In genomic region chr9:130405657-130406257, GRCh38 we compare ENCODE assay signal across 21 cellular contexts. TPM values are rescaled to one million over a fixed set of nuclear protein-coding genes. Genes with fewer than 3 reads are reported as not detected.
DNase-seq lines count a peak whose midpoint lies in the region; ATAC-seq and TF ChIP-seq lines count a peak whose summit lies in the region.
"Had no signal": no experiment of that assay in that cellular context is flagged by ENCODE, and none has a peak within 500 bp of the region (broad histone marks: within the 10 kb centered on the region; RNA-seq: fewer than 3 reads in every experiment).

No MANE protein-coding gene starts in this region.

- POLR2A ChIA-PET in activated CD4-positive, alpha-beta T cell treated with anti-CD3 and anti-CD28 coated beads, Interleukin-2, amount 10 ng/mL, durations not matched to agents 7 days and 5 days (lab: Charles Lee): no interaction called here

- intact Hi-C loops in natural killer cell (cut with micrococcal nuclease): no loop called here

- H4K8ac ChIP-seq in trophoblast cell (ENCODE audit: low read depth, low read length): no peak overlapping the region

- no peaks in the 10 kb centered on the region for H3F3A ChIP-seq in GM23338 (replicated peaks; ENCODE audit: low read depth)

- no peak for DNase-seq in activated CD4-positive, alpha-beta T cell treated with anti-CD3 and anti-CD28 coated beads, Interleukin-2, amount 10 ng/mL, durations not matched to agents 7 days and 5 days
- DNase-seq in activated CD4-positive, alpha-beta T cell treated with anti-CD3 and anti-CD28 coated beads, Interleukin-2, amount 50 U/mL, for 4 hours: no peak
- DNase-seq in natural killer cell treated with Interleukin-12 subunit alpha and Interleukin-12 subunit beta and Interleukin-15 and Interleukin-18, amount 100 ng/mL, for 72 hours (ENCODE audit: low spot score): no peak
- DNase-seq in natural killer cell (no peak), chondrocyte (ENCODE audit: low spot score) (peak; percentile 67), trophoblast cell (no peak), GM23338 (ENCODE audit: low spot score) (no peak)
- DNase-seq: AML-193; Caco-2; Calu3; CD4-positive, alpha-beta T cell; CD8-positive, alpha-beta T cell; DMS79 treated with DMSO at 0.1 percent for 48 hours; GF-D8 had no signal

- no peak overlapping the region for H3K4ac ChIP-seq in trophoblast cell (ENCODE audit: low read depth, low read length)

- no peak overlapping the region for H4K91ac ChIP-seq in trophoblast cell (ENCODE audit: low read depth, low read length)

- H3K4me2 ChIP-seq in trophoblast cell (ENCODE audit: low read length): no peak overlapping the region
- H3K4me2 ChIP-seq in GM23338: no peak overlapping the region
- H3K4me2 ChIP-seq: A549; BLaER1 treated with 17β-estradiol and CSF1 and Interleukin-3, amounts not matched to agents 10 nM and 100 nM had no signal

- no peaks in the 10 kb centered on the region for H3K9me2 ChIP-seq in GM23338 (ENCODE audit: insufficient read depth)

- no peaks in the 10 kb centered on the region for H3K36me3 Mint-ChIP-seq in activated CD4-positive, alpha-beta T cell treated with anti-CD3 and anti-CD28 coated beads, Interleukin-2, amount 10 ng/mL, durations not matched to agents 7 days and 5 days (ENCODE audit: low read depth)
- no peaks in the 10 kb centered on the region for H3K36me3 Mint-ChIP-seq in natural killer cell treated with Interleukin-12 subunit alpha and Interleukin-12 subunit beta and Interleukin-15 and Interleukin-18, amount 100 ng/mL, for 72 hours
- H3K36me3 Mint-ChIP-seq in natural killer cell (no peaks in the 10 kb centered on the region), chondrocyte (ENCODE audit: low read depth) (no peaks in the 10 kb centered on the region), GM23338 (ENCODE audit: low read depth) (peaks cover 4% of the 10 kb centered on the region; the same call in 2 of the 3 replicates)
- H3K36me3 Mint-ChIP-seq: CD8-positive, alpha-beta T cell had no signal

- H3K4me3 ChIP-seq in trophoblast cell (ENCODE audit: low read depth, low read length): peak overlapping the region; percentile 23
- H3K4me3 ChIP-seq in GM23338: no peak overlapping the region
- H3K4me3 ChIP-seq: A549; BLaER1 treated with 17β-estradiol and CSF1 and Interleukin-3, amounts not matched to agents 10 nM and 100 nM had no signal

- H3K27me3 Mint-ChIP-seq in activated CD4-positive, alpha-beta T cell treated with anti-CD3 and anti-CD28 coated beads, Interleukin-2, amount 10 ng/mL, durations not matched to agents 7 days and 5 days: no peaks in the 10 kb centered on the region
- H3K27me3 Mint-ChIP-seq in natural killer cell treated with Interleukin-12 subunit alpha and Interleukin-12 subunit beta and Interleukin-15 and Interleukin-18, amount 100 ng/mL, for 72 hours: peaks cover 0 to 2% of the 10 kb centered on the region in 2 donors
- no peaks in the 10 kb centered on the region for H3K27me3 Mint-ChIP-seq in natural killer cell (ENCODE audit: low read depth in 2 of 2)
- H3K27me3 Mint-ChIP-seq in chondrocyte (ENCODE audit: low read depth): peaks cover 21% of the 10 kb centered on the region
- peaks cover 3% of the 10 kb centered on the region for H3K27me3 Mint-ChIP-seq in GM23338 (ENCODE audit: insufficient read depth, low read depth, poor library complexity)
- H3K27me3 Mint-ChIP-seq: CD4-positive, alpha-beta T cell had no signal

- no peak overlapping the region for H2AK5ac ChIP-seq in trophoblast cell (ENCODE audit: low read length)

- CTCF ChIA-PET in activated CD4-positive, alpha-beta T cell treated with anti-CD3 and anti-CD28 coated beads, Interleukin-2, amount 10 ng/mL, durations not matched to agents 7 days and 5 days (lab: Charles Lee): no interaction called here

- H3K36me3 ChIP-seq in trophoblast cell (ENCODE audit: control insufficient read depth in 1 of 2, insufficient read depth in 2 of 2, low read length in 2 of 2): no peaks in the 10 kb centered on the region
- no peaks in the 10 kb centered on the region for H3K36me3 ChIP-seq in GM23338 (ENCODE audit: insufficient read depth)
- H3K36me3 ChIP-seq: BLaER1 treated with 17β-estradiol and CSF1 and Interleukin-3, amounts not matched to agents 10 nM and 100 nM had no signal

- no peaks in the 10 kb centered on the region for H3K4me1 Mint-ChIP-seq in activated CD4-positive, alpha-beta T cell treated with anti-CD3 and anti-CD28 coated beads, Interleukin-2, amount 10 ng/mL, durations not matched to agents 7 days and 5 days
- H3K4me1 Mint-ChIP-seq in natural killer cell treated with Interleukin-12 subunit alpha and Interleukin-12 subunit beta and Interleukin-15 and Interleukin-18, amount 100 ng/mL, for 72 hours (ENCODE audit: low read depth in 2 of 2): no peaks in the 10 kb centered on the region
- H3K4me1 Mint-ChIP-seq in natural killer cell (no peaks in the 10 kb centered on the region), chondrocyte (ENCODE audit: low read depth) (no peaks in the 10 kb centered on the region), GM23338 (0 out of 3 replicates have a peak, but pooled peaks cover 2% of the 10 kb centered on the region)
- H3K4me1 Mint-ChIP-seq: B cell had no signal

- H3K27ac Mint-ChIP-seq in activated CD4-positive, alpha-beta T cell treated with anti-CD3 and anti-CD28 coated beads, Interleukin-2, amount 10 ng/mL, durations not matched to agents 7 days and 5 days: peak overlapping the region; percentile 25
- no peak overlapping the region for H3K27ac Mint-ChIP-seq in natural killer cell treated with Interleukin-12 subunit alpha and Interleukin-12 subunit beta and Interleukin-15 and Interleukin-18, amount 100 ng/mL, for 72 hours
- H3K27ac Mint-ChIP-seq in natural killer cell (no peak overlapping the region), chondrocyte (ENCODE audit: unreplicated experiment) (no peak overlapping the region), GM23338 (no peak overlapping the region)
- H3K27ac Mint-ChIP-seq: B cell; CD4-positive, alpha-beta T cell; CD8-positive, alpha-beta T cell had no signal

- H3K9me3 Mint-ChIP-seq in activated CD4-positive, alpha-beta T cell treated with anti-CD3 and anti-CD28 coated beads, Interleukin-2, amount 10 ng/mL, durations not matched to agents 7 days and 5 days: no peaks in the 10 kb centered on the region
- no peaks in the 10 kb centered on the region for H3K9me3 Mint-ChIP-seq in natural killer cell treated with Interleukin-12 subunit alpha and Interleukin-12 subunit beta and Interleukin-15 and Interleukin-18, amount 100 ng/mL, for 72 hours
- H3K9me3 Mint-ChIP-seq in natural killer cell (no peaks in the 10 kb centered on the region), chondrocyte (ENCODE audit: low read depth) (no peaks in the 10 kb centered on the region), GM23338 (no peaks in the 10 kb centered on the region)
- H3K9me3 Mint-ChIP-seq: CD4-positive, alpha-beta T cell; CD8-positive, alpha-beta T cell had no signal

- H3K9ac ChIP-seq in trophoblast cell (ENCODE audit: low read length): no peak overlapping the region
- H3K9ac ChIP-seq: BLaER1 treated with 17β-estradiol and CSF1 and Interleukin-3, amounts not matched to agents 10 nM and 100 nM had no signal

- TF ChIP-seq CTCF in natural killer cell (IDR thresholded peaks at IDR 0.05) (no peak), chondrocyte (IDR thresholded peaks at IDR 0.05) (no peak), GM23338 (conservative IDR thresholded peaks at IDR 0.05; ENCODE audit: low read depth in 2 of 2) (no peak)

- no peak overlapping the region for H3K18ac ChIP-seq in trophoblast cell (ENCODE audit: low read length)

- H2BK12ac ChIP-seq in trophoblast cell (ENCODE audit: low read length): no peak overlapping the region

- no peaks in the 10 kb centered on the region for H4K20me1 ChIP-seq in GM23338 (replicated peaks; ENCODE audit: insufficient read depth)

- no peak overlapping the region for H3K23ac ChIP-seq in trophoblast cell (ENCODE audit: low read length)

- ATAC-seq in natural killer cell treated with Interleukin-12 subunit alpha and Interleukin-12 subunit beta and Interleukin-15 and Interleukin-18, amount 100 ng/mL, for 72 hours: peak; percentile 3 to 24
- ATAC-seq in natural killer cell (no peak), GM23338 (no peak), GM19035 (IDR thresholded peaks at IDR 0.05; ENCODE audit: unreplicated experiment) (no peak)
- ATAC-seq: A549; CD8-positive, alpha-beta T cell had no signal

- H2AFZ ChIP-seq in trophoblast cell (ENCODE audit: insufficient read depth, low read length, poor library complexity) (no peak overlapping the region), GM23338 (no peak overlapping the region)

- no peak overlapping the region for H2BK5ac ChIP-seq in trophoblast cell (ENCODE audit: low read depth, low read length, poor library complexity)

- no peak overlapping the region for H2BK120ac ChIP-seq in trophoblast cell (ENCODE audit: insufficient read depth, low read length, poor library complexity)

- peaks cover 6% of the 10 kb centered on the region for H3K9me3 ChIP-seq in trophoblast cell (ENCODE audit: insufficient read depth, low read depth, low read length)
- H3K9me3 ChIP-seq: A549, Caco-2 had no signal

- H4K12ac ChIP-seq in trophoblast cell (ENCODE audit: low read depth, low read length): no peak overlapping the region

- H3K27me3 ChIP-seq in trophoblast cell (ENCODE audit: insufficient read depth, low read length) (no peaks in the 10 kb centered on the region), GM23338 (ENCODE audit: insufficient read depth) (no peaks in the 10 kb centered on the region)
- H3K27me3 ChIP-seq: BLaER1 treated with 17β-estradiol and CSF1 and Interleukin-3, amounts not matched to agents 10 nM and 100 nM had no signal

- H3K79me2 ChIP-seq in trophoblast cell (ENCODE audit: control insufficient read depth, insufficient read depth, low read length, poor library complexity): no peaks in the 10 kb centered on the region
- no peaks in the 10 kb centered on the region for H3K79me2 ChIP-seq in GM23338 (replicated peaks; ENCODE audit: insufficient read depth)

- H3K4me3 Mint-ChIP-seq in activated CD4-positive, alpha-beta T cell treated with anti-CD3 and anti-CD28 coated beads, Interleukin-2, amount 10 ng/mL, durations not matched to agents 7 days and 5 days: no peak overlapping the region
- H3K4me3 Mint-ChIP-seq in natural killer cell treated with Interleukin-12 subunit alpha and Interleukin-12 subunit beta and Interleukin-15 and Interleukin-18, amount 100 ng/mL, for 72 hours: no peak overlapping the region
- H3K4me3 Mint-ChIP-seq in natural killer cell (no peak overlapping the region), chondrocyte (ENCODE audit: unreplicated experiment) (no peak overlapping the region), GM23338 (no peak overlapping the region)
- H3K4me3 Mint-ChIP-seq: B cell; CD4-positive, alpha-beta T cell; CD8-positive, alpha-beta T cell had no signal

- H3K27ac ChIP-seq in trophoblast cell (ENCODE audit: low read depth, low read length) (no peak overlapping the region), GM23338 (ENCODE audit: low read depth) (no peak overlapping the region)
- H3K27ac ChIP-seq: 22Rv1; A549; BLaER1 treated with 17β-estradiol and CSF1 and Interleukin-3, amounts not matched to agents 10 nM and 100 nM; C4-2B had no signal

- no peak overlapping the region for H3K14ac ChIP-seq in trophoblast cell (ENCODE audit: low read length)

- no peaks in the 10 kb centered on the region for H3K79me1 ChIP-seq in trophoblast cell (ENCODE audit: low read length)

- no CpG with 5 or more reads among the region's 22 CpGs for WGBS in trophoblast cell (ENCODE audit: extremely low coverage, insufficient coverage, insufficient read length)

- H3K4me1 ChIP-seq in trophoblast cell (ENCODE audit: control insufficient read depth in 1 of 2, insufficient read depth in 2 of 2, low read length in 2 of 2): no peaks in the 10 kb centered on the region
- H3K4me1 ChIP-seq in GM23338 (ENCODE audit: insufficient read depth): no peaks in the 10 kb centered on the region
- H3K4me1 ChIP-seq: A549 had no signal

RNA-seq across cellular contexts. Expression of gene ASS1, which starts 39.0 kb away (rescaled TPM):
- 1 to 10 TPM; 3.3 to 3.9 TPM for total RNA-seq in activated CD4-positive, alpha-beta T cell treated with anti-CD3 and anti-CD28 coated beads, Interleukin-2, amount 10 ng/mL, durations not matched to agents 7 days and 5 days
- not detected for total RNA-seq in natural killer cell treated with Interleukin-12 subunit alpha and Interleukin-12 subunit beta and Interleukin-15 and Interleukin-18, amount 100 ng/mL, for 72 hours
- total RNA-seq in natural killer cell (1 to 10 TPM in 1 of 3 donors, not detected in 2; 1.3 TPM), chondrocyte (193 to 202 TPM (median 194 TPM) in 3 replicates)
- 48.8 and 52.2 TPM in 2 replicates for polyA plus RNA-seq in trophoblast cell (2013)
- 98.1 and 103 TPM in 2 replicates for total RNA-seq in GM23338 (2014; rRNA removed; shearing (Covaris generic))
- polyA plus RNA-seq in GM23338 (2016; fragmentation: Nextera tagmentation; extraction: Ambion mirVana): 65.8 and 72.5 TPM in 2 replicates
- total RNA-seq: A172; CD4-positive, alpha-beta T cell; CD8-positive, alpha-beta T cell had no signal

Comparison
In these comparisons a context has a peak if more than half of its experiments do, and no peak if none do; other contexts are left out.
1. ATAC-seq: peak in natural killer cell treated with Interleukin-12 subunit alpha and Interleukin-12 subunit beta and Interleukin-15 and Interleukin-18, amount 100 ng/mL, for 72 hours (2 of 2); none in natural killer cell (0 of 3), GM23338 (single experiment) and GM19035 (single experiment).
2. RNA of gene ASS1, which starts 39.0 kb away (total RNA-seq): 193 to 202 TPM in chondrocyte and 98.1 to 103 TPM in GM23338; 3.3 to 3.9 TPM in activated CD4-positive, alpha-beta T cell treated with anti-CD3 and anti-CD28 coated beads, Interleukin-2, amount 10 ng/mL, durations not matched to agents 7 days and 5 days, not detected in natural killer cell treated with Interleukin-12 subunit alpha and Interleukin-12 subunit beta and Interleukin-15 and Interleukin-18, amount 100 ng/mL, for 72 hours and 1.3 TPM in natural killer cell; every median in the first group is over 10 times any median in the second.